In the genomic region with DNA sequence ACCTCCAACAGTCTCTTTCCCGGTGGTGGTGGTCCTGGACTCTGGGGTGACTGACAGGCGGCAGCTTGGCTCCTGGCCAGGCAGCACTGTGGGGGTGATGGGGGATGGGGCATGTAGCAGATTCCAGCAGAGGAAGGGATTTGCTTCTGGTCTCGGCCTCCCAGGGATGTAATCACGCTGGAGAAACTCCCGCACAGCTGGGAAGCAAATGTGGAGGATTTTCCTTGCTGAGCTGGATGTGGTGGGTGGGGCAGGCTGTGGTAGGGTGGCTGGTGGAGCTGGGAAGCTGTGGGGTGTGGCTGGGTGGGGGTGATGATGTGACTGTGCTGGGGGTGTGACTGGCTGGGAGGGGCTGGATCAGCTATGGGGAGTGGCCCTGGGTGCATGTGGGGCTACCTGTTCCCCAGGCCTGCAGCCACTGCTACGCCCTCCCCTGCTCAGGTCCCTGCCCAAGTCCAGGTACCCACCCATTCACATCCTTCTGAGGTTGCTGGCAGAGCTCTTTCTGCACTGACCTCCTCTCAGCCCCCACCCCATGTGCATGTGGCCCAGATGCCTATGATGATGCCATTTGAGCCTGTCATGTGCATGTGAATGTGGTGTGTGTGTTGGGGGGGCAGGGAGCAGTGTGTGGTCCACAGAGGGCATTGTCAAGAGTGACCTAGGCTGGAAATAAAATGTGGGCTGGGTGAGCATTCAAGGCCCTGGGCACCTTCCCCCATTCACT, we compare ENCODE assay signal across 1 cellular context.
TF ChIP-seq lines count a peak whose summit lies in the region.

No MANE protein-coding gene starts in this region.

TF ChIP-seq in K562, 482 proteins besides CTCF, POLR2A, EP300 and RAD21 (continued from another document):
- TF ChIP-seq, protein P1, sequence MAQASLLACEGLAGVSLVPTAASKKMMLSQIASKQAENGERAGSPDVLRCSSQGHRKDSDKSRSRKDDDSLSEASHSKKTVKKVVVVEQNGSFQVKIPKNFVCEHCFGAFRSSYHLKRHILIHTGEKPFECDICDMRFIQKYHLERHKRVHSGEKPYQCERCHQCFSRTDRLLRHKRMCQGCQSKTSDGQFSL (CRISPR knock-in tag; IDR thresholded peaks at IDR 0.05), result 0 out of 2 replicates have a peak, but pooled peaks have one; percentile 57
- TF ChIP-seq, protein P1 (tag; IDR thresholded peaks at IDR 0.05), result no peak
- TF ChIP-seq LEF1 (IDR thresholded peaks at IDR 0.05) (no peak), FOS (IDR thresholded peaks at IDR 0.05; ENCODE audit: extremely low read depth, insufficient read length) (no peak), PBX2 (CRISPR knock-in tag; IDR thresholded peaks at IDR 0.05; ENCODE audit: low read depth) (no peak), PBX2 (tag; conservative IDR thresholded peaks at IDR 0.05; ENCODE audit: low read depth) (peak; percentile 26; the same call in 1 of the 2 replicates), CTBP1 (IDR thresholded peaks at IDR 0.05; ENCODE audit: borderline replicate concordance) (peak; percentile 24; the same call in 1 of the 2 replicates), ZNF263 (CRISPR knock-in tag; IDR thresholded peaks at IDR 0.05; ENCODE audit: borderline replicate concordance) (no peak), ZNF57 (CRISPR knock-in tag; IDR thresholded peaks at IDR 0.05) (no peak), ELF4 (CRISPR knock-in tag; IDR thresholded peaks at IDR 0.05) (no peak), TFAP4 (CRISPR knock-in tag; IDR thresholded peaks at IDR 0.05; ENCODE audit: borderline replicate concordance) (peak; percentile 41; the same call in 1 of the 2 replicates)
- TF ChIP-seq, protein P2, sequence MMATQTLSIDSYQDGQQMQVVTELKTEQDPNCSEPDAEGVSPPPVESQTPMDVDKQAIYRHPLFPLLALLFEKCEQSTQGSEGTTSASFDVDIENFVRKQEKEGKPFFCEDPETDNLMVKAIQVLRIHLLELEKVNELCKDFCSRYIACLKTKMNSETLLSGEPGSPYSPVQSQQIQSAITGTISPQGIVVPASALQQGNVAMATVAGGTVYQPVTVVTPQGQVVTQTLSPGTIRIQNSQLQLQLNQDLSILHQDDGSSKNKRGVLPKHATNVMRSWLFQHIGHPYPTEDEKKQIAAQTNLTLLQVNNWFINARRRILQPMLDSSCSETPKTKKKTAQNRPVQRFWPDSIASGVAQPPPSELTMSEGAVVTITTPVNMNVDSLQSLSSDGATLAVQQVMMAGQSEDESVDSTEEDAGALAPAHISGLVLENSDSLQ (IDR thresholded peaks at IDR 0.05), result peak; percentile 87
TF ChIP-seq in K562: peak in this region for 7.
